In the genomic region with DNA sequence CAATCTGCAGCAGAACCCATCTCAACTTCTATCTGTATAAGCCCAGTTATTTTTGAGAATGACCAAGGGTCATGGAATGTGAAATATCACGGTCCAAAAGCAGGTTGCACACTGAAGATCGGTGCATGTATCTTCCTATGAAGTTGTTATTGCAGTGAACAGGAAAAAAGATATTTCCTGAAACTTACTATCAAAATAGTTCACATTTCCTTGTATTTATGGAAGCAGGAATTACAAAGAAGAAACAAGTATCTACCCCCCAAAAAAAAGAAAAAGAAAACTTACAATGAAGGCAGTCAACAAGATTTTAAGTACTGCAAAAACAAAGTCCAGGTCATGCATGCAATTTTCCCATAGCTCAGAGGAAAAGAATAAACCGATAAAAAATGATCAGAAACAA, we compare ENCODE assay signal across 23 cellular contexts.
"Had no signal": no experiment of that assay in that cellular context is flagged by ENCODE, and none has a peak within 500 bp of the region (broad histone marks: within the 10 kb centered on the region; RNA-seq: fewer than 3 reads in every experiment).

No MANE protein-coding gene starts in this region.

- H3K4me1 Mint-ChIP-seq: activated CD4-positive, alpha-beta T cell treated with anti-CD3 and anti-CD28 coated beads for 36 hours; activated naive CD8-positive, alpha-beta T cell treated with anti-CD3 and anti-CD28 coated beads for 36 hours; nephron had no signal

- H3K36me3 ChIP-seq: breast epithelium, spleen, thoracic aorta had no signal

- H3K9me3 Mint-ChIP-seq: activated naive CD8-positive, alpha-beta T cell treated with anti-CD3 and anti-CD28 coated beads for 36 hours; type B pancreatic cell; WTC11 had no signal

- H3K27me3 Mint-ChIP-seq: activated naive CD8-positive, alpha-beta T cell treated with anti-CD3 and anti-CD28 coated beads for 36 hours; type B pancreatic cell had no signal

- H3K9me3 ChIP-seq: breast epithelium, esophagus muscularis mucosa, spleen, thoracic aorta, vagina had no signal

- H3K4me1 ChIP-seq: breast epithelium, parathyroid adenoma, vagina had no signal

- H3K4me3 Mint-ChIP-seq: activated CD4-positive, alpha-beta T cell treated with anti-CD3 and anti-CD28 coated beads for 36 hours; activated naive CD8-positive, alpha-beta T cell treated with anti-CD3 and anti-CD28 coated beads for 36 hours; activated T-cell treated with anti-CD3 and anti-CD28 coated beads, Interleukin-2, amount 50 U/mL, for 4 hours; nephron; type B pancreatic cell; WTC11 had no signal

- ATAC-seq: activated CD4-positive, alpha-beta T cell treated with anti-CD3 and anti-CD28 coated beads for 36 hours; activated T-cell treated with anti-CD3 and anti-CD28 coated beads, Interleukin-2, amount 50 U/mL, for 4 hours; WTC11 had no signal

- DNase-seq: activated CD4-positive, alpha-beta T cell treated with anti-CD3 and anti-CD28 coated beads for 36 hours; activated CD4-positive, alpha-beta T cell treated with anti-CD3 and anti-CD28 coated beads, Interleukin-2, amount 50 U/mL, for 48 hours; activated CD8-positive, alpha-beta memory T cell treated with anti-CD3 and anti-CD28 coated beads, Interleukin-2, amount 50 U/mL, for 48 hours; activated naive CD4-positive, alpha-beta T cell treated with Interleukin-2 at 50 U/mL for 16 hours; activated naive CD8-positive, alpha-beta T cell treated with anti-CD3 and anti-CD28 coated beads for 36 hours; activated T-cell treated with anti-CD3 and anti-CD28 coated beads, Interleukin-2, amount 50 U/mL, for 4 hours; cerebellar nuclear complex; effector CD8-positive, alpha-beta T cell; mammary epithelial cell; nucleus accumbens; spleen; stimulated activated CD4-positive, alpha-beta T cell treated with anti-CD3 and anti-CD28 coated beads, Interleukin-4, amount 100 ng/mL, for 24 hours; stimulated activated naive CD4-positive, alpha-beta T cell treated with Interleukin-2 at 50 U/mL for 16 hours; T-helper 1 cell; T1000 had no signal

- H3K27me3 ChIP-seq: breast epithelium, esophagus muscularis mucosa, spleen, vagina had no signal

- H3K27ac Mint-ChIP-seq: activated CD4-positive, alpha-beta T cell treated with anti-CD3 and anti-CD28 coated beads for 36 hours; activated naive CD8-positive, alpha-beta T cell treated with anti-CD3 and anti-CD28 coated beads for 36 hours; nephron; type B pancreatic cell; WTC11 had no signal

- H3K27ac ChIP-seq: breast epithelium, esophagus muscularis mucosa, parathyroid adenoma, thoracic aorta, vagina had no signal

- H3K4me3 ChIP-seq: breast epithelium, esophagus muscularis mucosa, spleen, thoracic aorta, vagina had no signal

- H3K36me3 Mint-ChIP-seq: activated naive CD8-positive, alpha-beta T cell treated with anti-CD3 and anti-CD28 coated beads for 36 hours had no signal

- H3K9ac ChIP-seq: parathyroid adenoma had no signal
